ENCODE assay signal across 29 cellular contexts in the genomic region with DNA sequence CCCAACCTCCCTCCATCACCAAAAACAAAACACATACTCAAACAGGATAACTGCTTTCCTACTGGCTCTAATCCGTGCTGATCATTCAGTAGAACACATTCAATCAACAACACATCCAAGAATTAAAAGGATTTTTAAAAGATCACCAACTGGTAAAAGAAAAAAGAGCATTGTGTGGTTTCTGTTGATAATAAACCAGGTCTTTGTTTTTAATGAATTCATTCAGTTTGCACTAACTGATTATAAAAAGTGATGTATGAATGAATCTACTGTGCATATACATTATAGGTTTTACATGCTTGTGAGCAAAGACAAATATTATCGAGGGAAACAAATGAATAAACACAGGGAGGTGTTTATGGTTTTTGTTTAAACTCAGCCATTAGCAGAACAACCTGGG.
"Had no signal": no experiment of that assay in that cellular context is flagged by ENCODE, and none has a peak within 500 bp of the region (broad histone marks: within the 10 kb centered on the region; RNA-seq: fewer than 3 reads in every experiment).

No MANE protein-coding gene starts in this region.

- DNase-seq: nephron progenitor cell; nucleus accumbens; ovary; posterior cingulate gyrus; psoas muscle; right cardiac atrium; right lobe of liver; sigmoid colon; small intestine; stimulated activated CD4-positive, alpha-beta T cell treated with anti-CD3 and anti-CD28 coated beads, Interleukin-15, amount 100 ng/mL, for 24 hours; stimulated activated CD4-positive, alpha-beta T cell treated with anti-CD3 and anti-CD28 coated beads, Interleukin-2, amount 100 ng/mL, for 24 hours; stimulated activated CD4-positive, alpha-beta T cell treated with anti-CD3 and anti-CD28 coated beads, Interleukin-2, amount 100 ng/mL, for 48 hours; stimulated activated CD4-positive, alpha-beta T cell treated with anti-CD3 and anti-CD28 coated beads, Interleukin-4, amount 100 ng/mL, for 24 hours; stimulated activated naive B cell treated with anti-CD40 and anti-IgM and Interleukin-4, amounts not matched to agents 10 μg/mL and 1 μg/mL and 100 μg/mL, for 72 hours; stimulated activated naive CD4-positive, alpha-beta T cell treated with Interleukin-2 at 50 U/mL for 16 hours; stomach; thyroid gland; trophoblast cell; upper lobe of left lung had no signal

- H3K36me3 ChIP-seq: ovary, right lobe of liver, sigmoid colon, stomach, thoracic aorta, thyroid gland, tibial nerve, upper lobe of left lung, vagina had no signal

- H3K27ac Mint-ChIP-seq: natural killer cell treated with Interleukin-12 subunit alpha and Interleukin-12 subunit beta and Interleukin-15 and Interleukin-18, amount 100 ng/mL, for 72 hours; nephron progenitor cell; progenitor cell of endocrine pancreas; stimulated activated effector memory CD8-positive, alpha-beta T cell treated with anti-CD3 and anti-CD28 coated beads, Interleukin-12 subunit alpha, Interleukin-12 subunit beta, amount 100 ng/mL, for 72 hours; stimulated activated naive B cell treated with anti-CD40 and anti-IgM and Interleukin-4, amounts not matched to agents 10 μg/mL and 1 μg/mL and 100 μg/mL, for 72 hours; stimulated activated naive CD8-positive, alpha-beta T cell treated with anti-CD3 and anti-CD28 coated beads, Interleukin-15, Interleukin-2, amounts not matched to agents 100 ng/mL and 50 ng/mL, for 24 hours had no signal

- H2AFZ ChIP-seq: parathyroid adenoma had no signal

- H3K27me3 Mint-ChIP-seq: natural killer cell treated with Interleukin-12 subunit alpha and Interleukin-12 subunit beta and Interleukin-15 and Interleukin-18, amount 100 ng/mL, for 72 hours; progenitor cell of endocrine pancreas; stimulated activated naive B cell treated with anti-CD40 and anti-IgM and Interleukin-4, amounts not matched to agents 10 μg/mL and 1 μg/mL and 100 μg/mL, for 72 hours; stimulated activated naive CD8-positive, alpha-beta T cell treated with anti-CD3 and anti-CD28 coated beads, Interleukin-15, Interleukin-2, amounts not matched to agents 100 ng/mL and 50 ng/mL, for 24 hours had no signal

- H3K4me3 Mint-ChIP-seq: natural killer cell treated with Interleukin-12 subunit alpha and Interleukin-12 subunit beta and Interleukin-15 and Interleukin-18, amount 100 ng/mL, for 72 hours; nephron progenitor cell; neural crest cell; stimulated activated effector memory CD8-positive, alpha-beta T cell treated with anti-CD3 and anti-CD28 coated beads, Interleukin-12 subunit alpha, Interleukin-12 subunit beta, amount 100 ng/mL, for 72 hours; stimulated activated naive B cell treated with anti-CD40 and anti-IgM and Interleukin-4, amounts not matched to agents 10 μg/mL and 1 μg/mL and 100 μg/mL, for 72 hours; stimulated activated naive CD8-positive, alpha-beta T cell treated with anti-CD3 and anti-CD28 coated beads, Interleukin-15, Interleukin-2, amounts not matched to agents 100 ng/mL and 50 ng/mL, for 24 hours had no signal

- H3K79me2 ChIP-seq: parathyroid adenoma had no signal

- H3K27me3 ChIP-seq: neutrophil, ovary, right lobe of liver, sigmoid colon, stomach, thyroid gland, tibial nerve, upper lobe of left lung, vagina had no signal

- H3K27ac ChIP-seq: neutrophil, ovary, parathyroid adenoma, psoas muscle, right lobe of liver, sigmoid colon, stomach, thoracic aorta, thyroid gland, tibial nerve, upper lobe of left lung, vagina had no signal

- H3K4me3 ChIP-seq: ovary, psoas muscle, right lobe of liver, sigmoid colon, stomach, thoracic aorta, thyroid gland, tibial nerve, upper lobe of left lung, vagina had no signal

- H3K9me3 ChIP-seq: neutrophil, ovary, psoas muscle, right lobe of liver, sigmoid colon, stomach, thoracic aorta, thyroid gland, tibial nerve, upper lobe of left lung, vagina had no signal

- H3K9me3 Mint-ChIP-seq: natural killer cell treated with Interleukin-12 subunit alpha and Interleukin-12 subunit beta and Interleukin-15 and Interleukin-18, amount 100 ng/mL, for 72 hours; nephron progenitor cell; neural crest cell; stimulated activated effector memory CD8-positive, alpha-beta T cell treated with anti-CD3 and anti-CD28 coated beads, Interleukin-12 subunit alpha, Interleukin-12 subunit beta, amount 100 ng/mL, for 72 hours; stimulated activated naive B cell treated with anti-CD40 and anti-IgM and Interleukin-4, amounts not matched to agents 10 μg/mL and 1 μg/mL and 100 μg/mL, for 72 hours; stimulated activated naive CD8-positive, alpha-beta T cell treated with anti-CD3 and anti-CD28 coated beads, Interleukin-15, Interleukin-2, amounts not matched to agents 100 ng/mL and 50 ng/mL, for 24 hours had no signal

- H3K4me1 ChIP-seq: parathyroid adenoma, psoas muscle, right lobe of liver, sigmoid colon, stomach, thyroid gland, tibial nerve, upper lobe of left lung, vagina had no signal

- H3K36me3 Mint-ChIP-seq: natural killer cell treated with Interleukin-12 subunit alpha and Interleukin-12 subunit beta and Interleukin-15 and Interleukin-18, amount 100 ng/mL, for 72 hours had no signal

- H3K9ac ChIP-seq: parathyroid adenoma had no signal

- H3K4me1 Mint-ChIP-seq: nephron progenitor cell; neural crest cell; stimulated activated effector memory CD8-positive, alpha-beta T cell treated with anti-CD3 and anti-CD28 coated beads, Interleukin-12 subunit alpha, Interleukin-12 subunit beta, amount 100 ng/mL, for 72 hours had no signal

- ATAC-seq: natural killer cell treated with Interleukin-12 subunit alpha and Interleukin-12 subunit beta and Interleukin-15 and Interleukin-18, amount 100 ng/mL, for 72 hours; psoas muscle; right cardiac atrium; right lobe of liver; stimulated activated effector memory CD8-positive, alpha-beta T cell treated with anti-CD3 and anti-CD28 coated beads, Interleukin-12 subunit alpha, Interleukin-12 subunit beta, amount 100 ng/mL, for 72 hours; stimulated activated naive B cell treated with anti-CD40 and anti-IgM and Interleukin-4, amounts not matched to agents 10 μg/mL and 1 μg/mL and 100 μg/mL, for 72 hours had no signal
